ENCODE assay signal across 7 cellular contexts in the genomic region with DNA sequence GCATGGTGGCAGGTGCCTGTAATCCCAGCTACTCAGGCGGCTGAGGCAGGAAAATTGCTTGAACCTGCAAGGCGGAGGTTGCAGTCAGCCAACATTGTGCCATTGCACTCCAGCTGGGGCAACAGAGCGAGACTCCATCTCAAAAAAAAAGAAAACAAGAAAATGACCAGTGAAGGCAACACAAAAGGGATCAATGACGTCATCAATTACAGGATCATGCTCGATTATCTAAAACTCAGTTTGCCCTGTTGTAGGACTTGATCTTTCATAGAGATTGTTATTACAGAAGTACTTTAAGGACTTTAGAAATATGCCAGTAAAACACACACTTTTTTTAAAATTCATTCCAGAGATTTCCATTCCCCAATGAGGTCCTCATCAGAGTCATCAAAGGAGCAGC.
"Had no signal": no experiment of that assay in that cellular context is flagged by ENCODE, and none has a peak within 500 bp of the region (broad histone marks: within the 10 kb centered on the region; RNA-seq: fewer than 3 reads in every experiment).

No MANE protein-coding gene starts in this region.

- DNase-seq: GOT3, H7, KG1 had no signal

- H3K36me3 ChIP-seq: HAP-1 had no signal

- H2AFZ ChIP-seq: GM23248 had no signal

- FAIRE-seq: HTR-8/SVneo had no signal

- H3K4me1 ChIP-seq: HAP-1 had no signal

- H3K4me3 ChIP-seq: GM23248, HAP-1 had no signal

- H3K27ac ChIP-seq: GM23248 had no signal

- H3K9ac ChIP-seq: GM23248 had no signal

- ATAC-seq: HCT116 had no signal
